ENCODE assay signal across 1 cellular context in the genomic region with DNA sequence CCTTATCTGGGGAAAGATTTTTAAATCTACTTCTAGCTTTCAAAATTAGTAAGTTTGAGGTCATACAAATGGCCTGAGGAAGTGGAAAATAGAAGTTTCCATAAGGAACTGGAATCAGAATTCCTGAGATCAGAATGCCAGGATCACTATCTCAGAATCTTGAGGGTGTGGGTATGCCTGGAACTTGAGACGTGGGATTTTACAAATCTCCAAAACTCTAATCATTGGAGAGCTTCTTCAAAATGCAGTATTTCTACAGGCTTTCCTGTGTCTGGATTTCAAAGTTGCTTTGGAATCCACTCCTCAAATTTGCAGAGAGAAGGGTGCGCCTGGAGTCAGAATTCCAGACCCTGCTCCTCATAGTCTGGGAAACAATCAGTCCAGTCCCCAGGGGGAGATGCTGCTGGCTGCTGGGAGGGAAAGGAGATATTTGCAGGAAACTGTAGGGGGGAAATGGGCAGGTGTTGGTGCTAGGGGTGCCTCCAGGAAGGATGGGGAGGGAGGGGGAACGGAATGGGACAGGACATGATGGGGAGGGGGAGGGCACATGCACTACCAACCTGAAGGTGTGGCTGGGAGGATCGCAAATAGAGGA.
TF ChIP-seq lines count a peak whose summit lies in the region.

No MANE protein-coding gene starts in this region.

TF ChIP-seq in GM23338, 12 proteins besides CTCF, POLR2A, EP300 and RAD21:
- TF ChIP-seq, protein P1, sequence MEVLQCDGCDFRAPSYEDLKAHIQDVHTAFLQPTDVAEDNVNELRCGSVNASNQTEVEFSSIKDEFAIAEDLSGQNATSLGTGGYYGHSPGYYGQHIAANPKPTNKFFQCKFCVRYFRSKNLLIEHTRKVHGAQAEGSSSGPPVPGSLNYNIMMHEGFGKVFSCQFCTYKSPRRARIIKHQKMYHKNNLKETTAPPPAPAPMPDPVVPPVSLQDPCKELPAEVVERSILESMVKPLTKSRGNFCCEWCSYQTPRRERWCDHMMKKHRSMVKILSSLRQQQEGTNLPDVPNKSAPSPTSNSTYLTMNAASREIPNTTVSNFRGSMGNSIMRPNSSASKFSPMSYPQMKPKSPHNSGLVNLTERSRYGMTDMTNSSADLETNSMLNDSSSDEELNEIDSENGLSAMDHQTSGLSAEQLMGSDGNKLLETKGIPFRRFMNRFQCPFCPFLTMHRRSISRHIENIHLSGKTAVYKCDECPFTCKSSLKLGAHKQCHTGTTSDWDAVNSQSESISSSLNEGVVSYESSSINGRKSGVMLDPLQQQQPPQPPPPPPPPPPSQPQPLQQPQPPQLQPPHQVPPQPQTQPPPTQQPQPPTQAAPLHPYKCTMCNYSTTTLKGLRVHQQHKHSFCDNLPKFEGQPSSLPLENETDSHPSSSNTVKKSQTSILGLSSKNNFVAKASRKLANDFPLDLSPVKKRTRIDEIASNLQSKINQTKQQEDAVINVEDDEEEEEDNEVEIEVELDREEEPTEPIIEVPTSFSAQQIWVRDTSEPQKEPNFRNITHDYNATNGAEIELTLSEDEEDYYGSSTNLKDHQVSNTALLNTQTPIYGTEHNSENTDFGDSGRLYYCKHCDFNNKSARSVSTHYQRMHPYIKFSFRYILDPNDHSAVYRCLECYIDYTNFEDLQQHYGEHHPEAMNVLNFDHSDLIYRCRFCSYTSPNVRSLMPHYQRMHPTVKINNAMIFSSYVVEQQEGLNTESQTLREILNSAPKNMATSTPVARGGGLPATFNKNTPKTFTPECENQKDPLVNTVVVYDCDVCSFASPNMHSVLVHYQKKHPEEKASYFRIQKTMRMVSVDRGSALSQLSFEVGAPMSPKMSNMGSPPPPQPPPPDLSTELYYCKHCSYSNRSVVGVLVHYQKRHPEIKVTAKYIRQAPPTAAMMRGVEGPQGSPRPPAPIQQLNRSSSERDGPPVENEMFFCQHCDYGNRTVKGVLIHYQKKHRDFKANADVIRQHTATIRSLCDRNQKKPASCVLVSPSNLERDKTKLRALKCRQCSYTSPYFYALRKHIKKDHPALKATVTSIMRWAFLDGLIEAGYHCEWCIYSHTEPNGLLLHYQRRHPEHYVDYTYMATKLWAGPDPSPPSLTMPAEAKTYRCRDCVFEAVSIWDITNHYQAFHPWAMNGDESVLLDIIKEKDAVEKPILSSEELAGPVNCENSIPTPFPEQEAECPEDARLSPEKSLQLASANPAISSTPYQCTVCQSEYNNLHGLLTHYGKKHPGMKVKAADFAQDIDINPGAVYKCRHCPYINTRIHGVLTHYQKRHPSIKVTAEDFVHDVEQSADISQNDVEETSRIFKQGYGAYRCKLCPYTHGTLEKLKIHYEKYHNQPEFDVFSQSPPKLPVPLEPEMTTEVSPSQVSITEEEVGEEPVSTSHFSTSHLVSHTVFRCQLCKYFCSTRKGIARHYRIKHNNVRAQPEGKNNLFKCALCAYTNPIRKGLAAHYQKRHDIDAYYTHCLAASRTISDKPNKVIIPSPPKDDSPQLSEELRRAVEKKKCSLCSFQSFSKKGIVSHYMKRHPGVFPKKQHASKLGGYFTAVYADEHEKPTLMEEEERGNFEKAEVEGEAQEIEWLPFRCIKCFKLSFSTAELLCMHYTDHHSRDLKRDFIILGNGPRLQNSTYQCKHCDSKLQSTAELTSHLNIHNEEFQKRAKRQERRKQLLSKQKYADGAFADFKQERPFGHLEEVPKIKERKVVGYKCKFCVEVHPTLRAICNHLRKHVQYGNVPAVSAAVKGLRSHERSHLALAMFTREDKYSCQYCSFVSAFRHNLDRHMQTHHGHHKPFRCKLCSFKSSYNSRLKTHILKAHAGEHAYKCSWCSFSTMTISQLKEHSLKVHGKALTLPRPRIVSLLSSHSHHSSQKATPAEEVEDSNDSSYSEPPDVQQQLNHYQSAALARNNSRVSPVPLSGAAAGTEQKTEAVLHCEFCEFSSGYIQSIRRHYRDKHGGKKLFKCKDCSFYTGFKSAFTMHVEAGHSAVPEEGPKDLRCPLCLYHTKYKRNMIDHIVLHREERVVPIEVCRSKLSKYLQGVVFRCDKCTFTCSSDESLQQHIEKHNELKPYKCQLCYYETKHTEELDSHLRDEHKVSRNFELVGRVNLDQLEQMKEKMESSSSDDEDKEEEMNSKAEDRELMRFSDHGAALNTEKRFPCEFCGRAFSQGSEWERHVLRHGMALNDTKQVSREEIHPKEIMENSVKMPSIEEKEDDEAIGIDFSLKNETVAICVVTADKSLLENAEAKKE (CRISPR knock-in tag; IDR thresholded peaks at IDR 0.05) = no peak
- TF ChIP-seq NANOG (IDR thresholded peaks at IDR 0.05; ENCODE audit: borderline replicate concordance) (no peak), EZH2phosphoT487 (IDR thresholded peaks at IDR 0.05; ENCODE audit: unreplicated experiment) (no peak), ZNF331 (CRISPR knock-in tag; IDR thresholded peaks at IDR 0.05; ENCODE audit: low read depth) (no peak), EZH2 (IDR thresholded peaks at IDR 0.05; ENCODE audit: low read depth, unreplicated experiment) (no peak), CREB1 (CRISPR knock-in tag; IDR thresholded peaks at IDR 0.05; ENCODE audit: low read depth) (no peak), STAT1 (IDR thresholded peaks at IDR 0.05; ENCODE audit: unreplicated experiment) (no peak), ZNF114 (CRISPR knock-in tag; IDR thresholded peaks at IDR 0.05) (no peak), JUNB (IDR thresholded peaks at IDR 0.05; ENCODE audit: unreplicated experiment) (no peak)
- TF ChIP-seq, protein P2, sequence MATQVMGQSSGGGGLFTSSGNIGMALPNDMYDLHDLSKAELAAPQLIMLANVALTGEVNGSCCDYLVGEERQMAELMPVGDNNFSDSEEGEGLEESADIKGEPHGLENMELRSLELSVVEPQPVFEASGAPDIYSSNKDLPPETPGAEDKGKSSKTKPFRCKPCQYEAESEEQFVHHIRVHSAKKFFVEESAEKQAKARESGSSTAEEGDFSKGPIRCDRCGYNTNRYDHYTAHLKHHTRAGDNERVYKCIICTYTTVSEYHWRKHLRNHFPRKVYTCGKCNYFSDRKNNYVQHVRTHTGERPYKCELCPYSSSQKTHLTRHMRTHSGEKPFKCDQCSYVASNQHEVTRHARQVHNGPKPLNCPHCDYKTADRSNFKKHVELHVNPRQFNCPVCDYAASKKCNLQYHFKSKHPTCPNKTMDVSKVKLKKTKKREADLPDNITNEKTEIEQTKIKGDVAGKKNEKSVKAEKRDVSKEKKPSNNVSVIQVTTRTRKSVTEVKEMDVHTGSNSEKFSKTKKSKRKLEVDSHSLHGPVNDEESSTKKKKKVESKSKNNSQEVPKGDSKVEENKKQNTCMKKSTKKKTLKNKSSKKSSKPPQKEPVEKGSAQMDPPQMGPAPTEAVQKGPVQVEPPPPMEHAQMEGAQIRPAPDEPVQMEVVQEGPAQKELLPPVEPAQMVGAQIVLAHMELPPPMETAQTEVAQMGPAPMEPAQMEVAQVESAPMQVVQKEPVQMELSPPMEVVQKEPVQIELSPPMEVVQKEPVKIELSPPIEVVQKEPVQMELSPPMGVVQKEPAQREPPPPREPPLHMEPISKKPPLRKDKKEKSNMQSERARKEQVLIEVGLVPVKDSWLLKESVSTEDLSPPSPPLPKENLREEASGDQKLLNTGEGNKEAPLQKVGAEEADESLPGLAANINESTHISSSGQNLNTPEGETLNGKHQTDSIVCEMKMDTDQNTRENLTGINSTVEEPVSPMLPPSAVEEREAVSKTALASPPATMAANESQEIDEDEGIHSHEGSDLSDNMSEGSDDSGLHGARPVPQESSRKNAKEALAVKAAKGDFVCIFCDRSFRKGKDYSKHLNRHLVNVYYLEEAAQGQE (IDR thresholded peaks at IDR 0.05; ENCODE audit: unreplicated experiment) = no peak
- TF ChIP-seq, protein P3, sequence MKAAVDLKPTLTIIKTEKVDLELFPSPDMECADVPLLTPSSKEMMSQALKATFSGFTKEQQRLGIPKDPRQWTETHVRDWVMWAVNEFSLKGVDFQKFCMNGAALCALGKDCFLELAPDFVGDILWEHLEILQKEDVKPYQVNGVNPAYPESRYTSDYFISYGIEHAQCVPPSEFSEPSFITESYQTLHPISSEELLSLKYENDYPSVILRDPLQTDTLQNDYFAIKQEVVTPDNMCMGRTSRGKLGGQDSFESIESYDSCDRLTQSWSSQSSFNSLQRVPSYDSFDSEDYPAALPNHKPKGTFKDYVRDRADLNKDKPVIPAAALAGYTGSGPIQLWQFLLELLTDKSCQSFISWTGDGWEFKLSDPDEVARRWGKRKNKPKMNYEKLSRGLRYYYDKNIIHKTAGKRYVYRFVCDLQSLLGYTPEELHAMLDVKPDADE (IDR thresholded peaks at IDR 0.05) = no peak
